In genomic region chr12:132635076-132635955, GRCh38 we compare ENCODE assay signal across 30 cellular contexts. TPM values are rescaled to one million over a fixed set of nuclear protein-coding genes. Genes with fewer than 3 reads are reported as not detected.
DNase-seq lines count a peak whose midpoint lies in the region; ATAC-seq lines count a peak whose summit lies in the region.
"Had no signal": no experiment of that assay in that cellular context is flagged by ENCODE, and none has a peak within 500 bp of the region (broad histone marks: within the 10 kb centered on the region; RNA-seq: fewer than 3 reads in every experiment).

No MANE protein-coding gene starts in this region.

- no peaks in the 10 kb centered on the region for H3K9me3 Mint-ChIP-seq in activated T-cell treated with anti-CD3 and anti-CD28 coated beads, Interleukin-2, amount 50 U/mL, for 24 hours
- no peaks in the 10 kb centered on the region for H3K9me3 Mint-ChIP-seq in activated T-cell treated with anti-CD3 and anti-CD28 coated beads, Interleukin-2, amount 50 U/mL, for 4 hours
- no peaks in the 10 kb centered on the region for H3K9me3 Mint-ChIP-seq in activated T-helper 17 cell treated with anti-CD3 and anti-CD28 coated beads, Interleukin-2, amount 50 U/mL, for 72 hours
- no peaks in the 10 kb centered on the region for H3K9me3 Mint-ChIP-seq in memory B cell
- H3K9me3 Mint-ChIP-seq in stimulated activated memory B cell treated with anti-CD40 and anti-IgM and Interleukin-4, amounts not matched to agents 10 μg/mL and 1 μg/mL and 100 μg/mL, for 72 hours, result no peaks in the 10 kb centered on the region
- H3K9me3 Mint-ChIP-seq: CD8-positive, alpha-beta T cell had no signal

- H3K27me3 Mint-ChIP-seq in activated T-cell treated with anti-CD3 and anti-CD28 coated beads, Interleukin-2, amount 50 U/mL, for 24 hours, result no peaks in the 10 kb centered on the region
- no peaks in the 10 kb centered on the region for H3K27me3 Mint-ChIP-seq in activated T-cell treated with anti-CD3 and anti-CD28 coated beads, Interleukin-2, amount 50 U/mL, for 4 hours (ENCODE audit: low read depth)
- H3K27me3 Mint-ChIP-seq in activated T-helper 17 cell treated with anti-CD3 and anti-CD28 coated beads, Interleukin-2, amount 50 U/mL, for 72 hours, result no peaks in the 10 kb centered on the region
- H3K27me3 Mint-ChIP-seq in memory B cell, result no peaks in the 10 kb centered on the region
- no peaks in the 10 kb centered on the region for H3K27me3 Mint-ChIP-seq in stimulated activated memory B cell treated with anti-CD40 and anti-IgM and Interleukin-4, amounts not matched to agents 10 μg/mL and 1 μg/mL and 100 μg/mL, for 72 hours

- H3K4me3 Mint-ChIP-seq in activated T-cell treated with anti-CD3 and anti-CD28 coated beads, Interleukin-2, amount 50 U/mL, for 24 hours, result no peak overlapping the region
- H3K4me3 Mint-ChIP-seq in activated T-cell treated with anti-CD3 and anti-CD28 coated beads, Interleukin-2, amount 50 U/mL, for 4 hours, result no peak overlapping the region
- H3K4me3 Mint-ChIP-seq in activated T-helper 17 cell treated with anti-CD3 and anti-CD28 coated beads, Interleukin-2, amount 50 U/mL, for 72 hours, result no peak overlapping the region
- no peak overlapping the region for H3K4me3 Mint-ChIP-seq in memory B cell
- no peak overlapping the region for H3K4me3 Mint-ChIP-seq in stimulated activated memory B cell treated with anti-CD40 and anti-IgM and Interleukin-4, amounts not matched to agents 10 μg/mL and 1 μg/mL and 100 μg/mL, for 72 hours
- H3K4me3 Mint-ChIP-seq: CD8-positive, alpha-beta T cell had no signal

- peak overlapping the region; percentile 7 for H3K27ac Mint-ChIP-seq in activated T-cell treated with anti-CD3 and anti-CD28 coated beads, Interleukin-2, amount 50 U/mL, for 24 hours
- H3K27ac Mint-ChIP-seq in activated T-helper 17 cell treated with anti-CD3 and anti-CD28 coated beads, Interleukin-2, amount 50 U/mL, for 72 hours, result peak overlapping the region; percentile 45
- H3K27ac Mint-ChIP-seq in memory B cell, result peak overlapping the region; percentile 17
- H3K27ac Mint-ChIP-seq in stimulated activated memory B cell treated with anti-CD40 and anti-IgM and Interleukin-4, amounts not matched to agents 10 μg/mL and 1 μg/mL and 100 μg/mL, for 72 hours, result peak overlapping the region; percentile 6
- H3K27ac Mint-ChIP-seq: CD8-positive, alpha-beta T cell had no signal

- ATAC-seq in activated T-cell treated with anti-CD3 and anti-CD28 coated beads, Interleukin-2, amount 50 U/mL, for 4 hours, result no peak
- no peak for ATAC-seq in activated T-helper 17 cell treated with anti-CD3 and anti-CD28 coated beads, Interleukin-2, amount 50 U/mL, for 72 hours (replicated peaks)
- ATAC-seq in memory B cell (ENCODE audit: low read depth) (no peak), GM19467 (IDR thresholded peaks at IDR 0.05; ENCODE audit: unreplicated experiment) (no peak)
- no peak for ATAC-seq in stimulated activated memory B cell treated with anti-CD40 and anti-IgM and Interleukin-4, amounts not matched to agents 10 μg/mL and 1 μg/mL and 100 μg/mL, for 72 hours
- ATAC-seq: A549; CD8-positive, alpha-beta T cell; Panc1 had no signal

- no peaks in the 10 kb centered on the region for H3K4me1 Mint-ChIP-seq in activated T-cell treated with anti-CD3 and anti-CD28 coated beads, Interleukin-2, amount 50 U/mL, for 24 hours (ENCODE audit: low read depth)
- H3K4me1 Mint-ChIP-seq in activated T-cell treated with anti-CD3 and anti-CD28 coated beads, Interleukin-2, amount 50 U/mL, for 4 hours (ENCODE audit: low read depth), result no peaks in the 10 kb centered on the region
- no peaks in the 10 kb centered on the region for H3K4me1 Mint-ChIP-seq in activated T-helper 17 cell treated with anti-CD3 and anti-CD28 coated beads, Interleukin-2, amount 50 U/mL, for 72 hours
- peaks cover 3% of the 10 kb centered on the region for H3K4me1 Mint-ChIP-seq in memory B cell
- H3K4me1 Mint-ChIP-seq in stimulated activated memory B cell treated with anti-CD40 and anti-IgM and Interleukin-4, amounts not matched to agents 10 μg/mL and 1 μg/mL and 100 μg/mL, for 72 hours, result peaks cover 15% of the 10 kb centered on the region

- peaks cover 98% of the 10 kb centered on the region for H3K36me3 Mint-ChIP-seq in activated T-cell treated with anti-CD3 and anti-CD28 coated beads, Interleukin-2, amount 50 U/mL, for 24 hours (ENCODE audit: low read depth)
- peaks cover 40% of the 10 kb centered on the region for H3K36me3 Mint-ChIP-seq in activated T-cell treated with anti-CD3 and anti-CD28 coated beads, Interleukin-2, amount 50 U/mL, for 4 hours (ENCODE audit: insufficient read depth)
- peaks cover 99% of the 10 kb centered on the region for H3K36me3 Mint-ChIP-seq in activated T-helper 17 cell treated with anti-CD3 and anti-CD28 coated beads, Interleukin-2, amount 50 U/mL, for 72 hours (ENCODE audit: low read depth)
- peaks cover 32% of the 10 kb centered on the region for H3K36me3 Mint-ChIP-seq in memory B cell
- H3K36me3 Mint-ChIP-seq in stimulated activated memory B cell treated with anti-CD40 and anti-IgM and Interleukin-4, amounts not matched to agents 10 μg/mL and 1 μg/mL and 100 μg/mL, for 72 hours, result peaks cover 88% of the 10 kb centered on the region

- DNase-seq in activated T-cell treated with anti-CD3 and anti-CD28 coated beads, Interleukin-2, amount 50 U/mL, for 24 hours, result no peak
- no peak for DNase-seq in activated T-cell treated with anti-CD3 and anti-CD28 coated beads, Interleukin-2, amount 50 U/mL, for 4 hours
- DNase-seq in memory B cell (ENCODE audit: low spot score in 2 of 2), result no peak
- no peak for DNase-seq in NCI-H1048 (lab: John Stamatoyannopoulos, UW)
- no peak for DNase-seq in activated effector memory CD4-positive, alpha-beta T cell treated with anti-CD3 and anti-CD28 coated beads, Interleukin-2, amount 50 U/mL, for 16 hours
- DNase-seq: activated naive CD4-positive, alpha-beta T cell treated with anti-CD3 and anti-CD28 coated beads, Interleukin-2, amount 50 U/mL, for 16 hours; AML-193; CD8-positive, alpha-beta T cell; colonic mucosa; DMS 273 treated with DMSO at 0.1 percent for 48 hours; effector CD4-positive, alpha-beta T cell; EL; hippocampal formation; MM.1S; NCI-H1417; NCI-H2081 treated with DMSO at 0.1 percent for 48 hours; NCI-H345; NCI-H69; Right ventricle myocardium superior; stimulated activated CD4-positive, alpha-beta T cell treated with anti-CD3 and anti-CD28 coated beads, Interleukin-1b, Interleukin-23, amount 100 ng/mL, for 48 hours; T-helper 2 cell had no signal

RNA-seq across cellular contexts. Expression of gene P2RX2, which starts 16.7 kb away (rescaled TPM):
- not detected for total RNA-seq in activated T-cell treated with anti-CD3 and anti-CD28 coated beads, Interleukin-2, amount 50 U/mL, for 4 hours
- not detected for total RNA-seq in activated T-helper 17 cell treated with anti-CD3 and anti-CD28 coated beads, Interleukin-2, amount 50 U/mL, for 72 hours
- total RNA-seq: CD8-positive, alpha-beta T cell; lung microvascular endothelial cell; right atrium auricular region; Right ventricle myocardium superior; smooth muscle cell; vagina had no signal

RNA-seq across cellular contexts. Expression of gene LRCOL1, which starts 24.9 kb away (rescaled TPM):
- not detected for total RNA-seq in activated T-cell treated with anti-CD3 and anti-CD28 coated beads, Interleukin-2, amount 50 U/mL, for 4 hours
- total RNA-seq in activated T-helper 17 cell treated with anti-CD3 and anti-CD28 coated beads, Interleukin-2, amount 50 U/mL, for 72 hours, result not detected
- total RNA-seq: CD8-positive, alpha-beta T cell; right atrium auricular region; Right ventricle myocardium superior; smooth muscle cell; vagina had no signal

RNA-seq across cellular contexts. Expression of gene POLE, which starts 51.8 kb away (rescaled TPM):
- 100 to 1,000 TPM in 2 of 3 donors, 10 to 100 TPM in 1; 98.4 to 110 (median 101) TPM for total RNA-seq in activated T-cell treated with anti-CD3 and anti-CD28 coated beads, Interleukin-2, amount 50 U/mL, for 4 hours
- 100 to 1,000 TPM; 125 to 154 TPM for total RNA-seq in activated T-helper 17 cell treated with anti-CD3 and anti-CD28 coated beads, Interleukin-2, amount 50 U/mL, for 72 hours

RNA-seq across cellular contexts. Expression of gene PXMP2, which starts 52.1 kb away (rescaled TPM):
- total RNA-seq in activated T-cell treated with anti-CD3 and anti-CD28 coated beads, Interleukin-2, amount 50 U/mL, for 4 hours, result 10 to 100 TPM in 1 of 3 donors, 1 to 10 TPM in 2; 5.9 to 11.5 (median 7.0) TPM
- 1 to 10 TPM; 7.1 to 8.1 TPM for total RNA-seq in activated T-helper 17 cell treated with anti-CD3 and anti-CD28 coated beads, Interleukin-2, amount 50 U/mL, for 72 hours
